In genomic region chr2:96768083-96768561, GRCh38 we compare ENCODE assay signal across 12 cellular contexts. TPM values are rescaled to one million over a fixed set of nuclear protein-coding genes. Genes with fewer than 3 reads are reported as not detected.
A peak's percentile ranks its signal among the peaks of the same experiment; 100 is the strongest.
DNase-seq lines count a peak whose midpoint lies in the region; ATAC-seq and TF ChIP-seq lines count a peak whose summit lies in the region.
"Had no signal": no experiment of that assay in that cellular context is flagged by ENCODE, and none has a peak within 500 bp of the region (broad histone marks: within the 10 kb centered on the region; RNA-seq: fewer than 3 reads in every experiment).

No MANE protein-coding gene starts in this region.

- no peak for TF ChIP-seq CTCF in GM20000 (IDR thresholded peaks at IDR 0.05; ENCODE audit: extremely low read depth, missing control alignments)
- no peak for TF ChIP-seq CTCF in OCI-LY7 (conservative IDR thresholded peaks at IDR 0.05; ENCODE audit: low read length)

- H3K36me3 ChIP-seq in CD4-positive, CD25-positive, alpha-beta regulatory T cell (ENCODE audit: control insufficient read depth, insufficient read depth, low read length), result no peaks in the 10 kb centered on the region
- H3K36me3 ChIP-seq in OCI-LY7 (ENCODE audit: insufficient read depth, low read length), result no peaks in the 10 kb centered on the region

- BruUV-seq in OCI-LY7 (replicated peaks; lab: Mats Ljungman, UMichigan), result no TSS peak

- no peak for DNase-seq in CD4-positive, CD25-positive, alpha-beta regulatory T cell
- DNase-seq in GM20000 (ENCODE audit: low spot score), result peak; percentile 46
- DNase-seq in OCI-LY7 (ENCODE audit: low spot score), result peak; percentile 80
- peak; percentile 82 for DNase-seq in kidney tubule cell (ENCODE audit: low spot score)
- no peak for DNase-seq in NCI-H748 (lab: John Stamatoyannopoulos, UW; ENCODE audit: unreplicated experiment)
- no peak for DNase-seq in AG08395 (ENCODE audit: low spot score)
- no peak for DNase-seq in NK-92 treated with Interleukin-12 subunit alpha and Interleukin-12 subunit beta, amount 100 ng/mL, for 24 hours (lab: John Stamatoyannopoulos, UW)
- DNase-seq: activated gamma-delta T cell had no signal

- no peaks in the 10 kb centered on the region for H3K9me2 ChIP-seq in OCI-LY7 (ENCODE audit: insufficient read depth, low read length)

- no peak for ATAC-seq in CD4-positive, CD25-positive, alpha-beta regulatory T cell (ENCODE audit: low read depth in 2 of 2)
- no peak for ATAC-seq in GM18861 (IDR thresholded peaks at IDR 0.05; ENCODE audit: unreplicated experiment)

- no peaks in the 10 kb centered on the region for H3K36me3 Mint-ChIP-seq in CD4-positive, CD25-positive, alpha-beta regulatory T cell

- POLR2A ChIA-PET in OCI-LY7 (lab: Charles Lee), result interaction anchor here (0.6 to 2.4 kb wide), 6 partner anchors 11 to 25 kb away, joined by 3 to 6 read pairs (median 3); no protein-coding TSS in a partner anchor

- peak overlapping the region; percentile 59 for H3K4me2 ChIP-seq in OCI-LY7 (ENCODE audit: low read length)

- H4K20me1 ChIP-seq in OCI-LY7 (ENCODE audit: insufficient read depth, low read length), result peaks cover 4% of the 10 kb centered on the region; the same call in 1 of the 2 replicates

- H3K4me1 Mint-ChIP-seq in CD4-positive, CD25-positive, alpha-beta regulatory T cell, result peaks cover 6 to 66% (median 45%) of the 10 kb centered on the region in 4 donors

- intact Hi-C loops in OCI-LY7 (cut with micrococcal nuclease; ENCODE audit: unreplicated experiment), result no loop called here

- peak overlapping the region; percentile 4; the same call in 1 of the 2 replicates for H2AFZ ChIP-seq in OCI-LY7 (ENCODE audit: low read length)

- peaks cover 20% of the 10 kb centered on the region; the same call in 1 of the 2 replicates for H3K79me2 ChIP-seq in OCI-LY7 (ENCODE audit: insufficient read depth, low read depth, low read length)

- CTCF ChIA-PET in OCI-LY7 (lab: Charles Lee; ENCODE audit: unreplicated experiment), result interaction anchor here (1.5 kb wide), 1 partner anchor 89 kb away, joined by 5 read pairs; the partner anchor contains the start of gene ANKRD39

- peaks cover 24% of the 10 kb centered on the region for H3K4me1 ChIP-seq in CD4-positive, CD25-positive, alpha-beta regulatory T cell (ENCODE audit: control insufficient read depth, insufficient read depth, low read length, poor library complexity, severe bottlenecking)
- H3K4me1 ChIP-seq in OCI-LY7 (ENCODE audit: insufficient read depth, low read length, poor library complexity, severe bottlenecking), result peaks cover 73% of the 10 kb centered on the region

- H3K9me3 ChIP-seq in CD4-positive, CD25-positive, alpha-beta regulatory T cell (ENCODE audit: control insufficient read depth in 2 of 2, low read length in 2 of 2), result no peaks in the 10 kb centered on the region
- no peaks in the 10 kb centered on the region for H3K9me3 ChIP-seq in OCI-LY7 (ENCODE audit: low read length)
- H3K9me3 ChIP-seq: esophagus muscularis mucosa, SJSA1 had no signal

- H3K27me3 Mint-ChIP-seq in CD4-positive, CD25-positive, alpha-beta regulatory T cell, result no peaks in the 10 kb centered on the region

- no peak overlapping the region for H3K4me3 ChIP-seq in CD4-positive, CD25-positive, alpha-beta regulatory T cell (ENCODE audit: low read depth, low read length)
- peak overlapping the region; percentile 41 for H3K4me3 ChIP-seq in OCI-LY7 (ENCODE audit: low read depth, low read length, poor library complexity, severe bottlenecking)
- H3K4me3 ChIP-seq: esophagus muscularis mucosa, SJSA1 had no signal

- peak overlapping the region; percentile 38 to 87 (median 59) for H3K27ac Mint-ChIP-seq in CD4-positive, CD25-positive, alpha-beta regulatory T cell

- peak overlapping the region in 1 of 4 donors; percentile 49 for H3K4me3 Mint-ChIP-seq in CD4-positive, CD25-positive, alpha-beta regulatory T cell

- H3K9me3 Mint-ChIP-seq in CD4-positive, CD25-positive, alpha-beta regulatory T cell, result peaks cover 0 to 2% (median 0%) of the 10 kb centered on the region in 7 donors
- H3K9me3 Mint-ChIP-seq: neural crest cell had no signal

- no peaks in the 10 kb centered on the region for H3K27me3 ChIP-seq in CD4-positive, CD25-positive, alpha-beta regulatory T cell (ENCODE audit: control insufficient read depth, insufficient read depth, low read length)
- H3K27me3 ChIP-seq: esophagus muscularis mucosa, SJSA1 had no signal

- no peak overlapping the region for H3K27ac ChIP-seq in CD4-positive, CD25-positive, alpha-beta regulatory T cell (ENCODE audit: insufficient read depth, low read length, poor library complexity, severe bottlenecking)
- peak overlapping the region; percentile 68 for H3K27ac ChIP-seq in OCI-LY7 (ENCODE audit: low read depth, low read length, poor library complexity, severe bottlenecking)
- H3K27ac ChIP-seq: esophagus muscularis mucosa, SJSA1 had no signal

RNA-seq across cellular contexts. Expression of gene CNNM4, which starts 7.4 kb away (rescaled TPM):
- 11.2 TPM for total RNA-seq in CD4-positive, CD25-positive, alpha-beta regulatory T cell
- 1 to 10 TPM in 3 of 4 donors, under 1 TPM in 1; 0.98 to 3.2 (median 2.6) TPM for polyA plus RNA-seq in CD4-positive, CD25-positive, alpha-beta regulatory T cell
- 5.1 and 5.4 TPM in 2 replicates for total RNA-seq in OCI-LY7 (2014; rRNA removed; shearing (Covaris generic))
- total RNA-seq in OCI-LY7 (2022), result 5.9 and 6.4 TPM in 2 replicates

RNA-seq across cellular contexts. Expression of gene LMAN2L, which starts 28.3 kb away (rescaled TPM):
- 5.4 TPM for total RNA-seq in CD4-positive, CD25-positive, alpha-beta regulatory T cell
- polyA plus RNA-seq in CD4-positive, CD25-positive, alpha-beta regulatory T cell, result 10 to 100 TPM; 17.8 to 22.7 (median 20.3) TPM
- total RNA-seq in OCI-LY7 (2014; rRNA removed; shearing (Covaris generic)), result 12.9 and 15.5 TPM in 2 replicates
- total RNA-seq in OCI-LY7 (2022), result 10.8 and 11.3 TPM in 2 replicates

RNA-seq across cellular contexts. Expression of gene CNNM3, which starts 47.9 kb away (rescaled TPM):
- total RNA-seq in CD4-positive, CD25-positive, alpha-beta regulatory T cell, result 33.1 TPM
- 10 to 100 TPM in 2 of 4 donors, 1 to 10 TPM in 2; 4.9 to 14.0 (median 7.9) TPM for polyA plus RNA-seq in CD4-positive, CD25-positive, alpha-beta regulatory T cell
- total RNA-seq in OCI-LY7 (2014; rRNA removed; shearing (Covaris generic)), result 9.1 and 13.5 TPM in 2 replicates
- total RNA-seq in OCI-LY7 (2022), result 18.2 and 18.6 TPM in 2 replicates

Comparison
In these comparisons a context has a peak if more than half of its experiments do, and no peak if none do; other contexts are left out.
1. DNase-seq: peak in GM20000 (single experiment), OCI-LY7 (single experiment) and kidney tubule cell (single experiment); none in CD4-positive, CD25-positive, alpha-beta regulatory T cell (0 of 3), NCI-H748 (single experiment), AG08395 (single experiment) and NK-92 treated with Interleukin-12 subunit alpha and Interleukin-12 subunit beta, amount 100 ng/mL, for 24 hours (single experiment).